In the genomic region with DNA sequence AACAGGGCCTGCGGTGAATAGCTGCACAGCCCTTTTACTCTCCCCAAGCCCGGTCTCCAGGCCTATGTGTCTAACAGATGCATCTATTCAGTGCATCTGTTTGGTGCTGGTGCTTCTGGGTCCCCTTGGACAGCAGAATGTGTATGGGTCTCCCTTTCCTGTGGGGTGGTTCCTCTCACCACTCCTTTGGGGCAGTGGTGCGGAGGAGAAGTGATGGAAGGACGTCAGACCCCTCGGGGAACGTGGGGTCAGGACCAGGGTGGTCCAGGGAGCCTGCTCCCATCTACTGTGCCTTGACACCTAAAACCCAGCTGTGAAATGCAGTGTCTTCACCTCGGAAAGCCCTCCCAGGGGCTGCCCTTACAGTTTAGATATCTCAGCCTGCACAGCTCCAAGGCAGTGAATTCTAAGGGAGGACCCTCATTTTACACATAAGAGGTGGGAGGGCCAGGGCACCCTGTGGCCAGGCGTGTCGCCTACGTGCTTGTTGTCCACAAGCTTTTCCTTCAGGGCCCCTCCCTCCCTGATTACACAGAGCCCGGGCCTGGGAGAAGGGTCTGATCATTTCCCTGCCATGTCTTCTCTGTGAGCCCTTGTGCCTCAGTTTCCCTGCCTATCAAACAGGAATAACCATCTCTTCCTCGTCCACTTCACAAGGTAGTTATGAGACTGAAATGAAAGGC, we compare ENCODE assay signal across 22 cellular contexts.
DNase-seq lines count a peak whose midpoint lies in the region; ATAC-seq and TF ChIP-seq lines count a peak whose summit lies in the region.
"Had no signal": no experiment of that assay in that cellular context is flagged by ENCODE, and none has a peak within 500 bp of the region (broad histone marks: within the 10 kb centered on the region; RNA-seq: fewer than 3 reads in every experiment).

No MANE protein-coding gene starts in this region.

- H3K9me3 ChIP-seq in IMR-90 (ENCODE audit: control insufficient read depth, insufficient read depth, low read length) (no peaks in the 10 kb centered on the region), SK-N-MC (ENCODE audit: low read depth, low read length) (no peaks in the 10 kb centered on the region), right cardiac atrium (ENCODE audit: control insufficient read depth, low read length) (no peaks in the 10 kb centered on the region), psoas muscle (no peaks in the 10 kb centered on the region), tibial artery (no peaks in the 10 kb centered on the region)
- H3K9me3 ChIP-seq: left lung, pancreas, thyroid gland had no signal

- peaks cover 3% of the 10 kb centered on the region; the same call in 1 of the 2 replicates for H4K20me1 ChIP-seq in IMR-90 (ENCODE audit: insufficient read depth, low read length)

- H4K91ac ChIP-seq in IMR-90 (ENCODE audit: insufficient read depth, low read depth, low read length): no peak overlapping the region

- no peak overlapping the region for H3K18ac ChIP-seq in IMR-90 (ENCODE audit: low read depth, low read length)

- ATAC-seq in IMR-90 (ENCODE audit: low read depth) (no peak), right cardiac atrium (no peak), psoas muscle (no peak)
- ATAC-seq: CD8-positive, alpha-beta T cell; GM23338; left lung; stimulated activated naive B cell treated with anti-CD40 and anti-IgM and Interleukin-4, amounts not matched to agents 10 μg/mL and 1 μg/mL and 100 μg/mL, for 72 hours had no signal

- intact Hi-C loops in IMR-90 (cut with micrococcal nuclease): no loop called here
- intact Hi-C loops in right cardiac atrium (cut with DNase I): no loop called here
- intact Hi-C loops in psoas muscle (cut with DNase I): no loop called here
- intact Hi-C loops in tibial artery (cut with DNase I; ENCODE audit: low total_unique reads): no loop called here

- H2BK15ac ChIP-seq in IMR-90 (ENCODE audit: low read depth, low read length): no peak overlapping the region

- H3K9ac ChIP-seq in IMR-90 (ENCODE audit: low read depth, low read length): no peak overlapping the region
- peak overlapping the region; percentile 45 for H3K9ac ChIP-seq in SK-N-MC (ENCODE audit: insufficient read length)

- no peak overlapping the region for H3K4me2 ChIP-seq in IMR-90 (ENCODE audit: low read depth, low read length)
- H3K4me2 ChIP-seq: GM23338 had no signal

- TF ChIP-seq CTCF in IMR-90 (conservative IDR thresholded peaks at IDR 0.05; ENCODE audit: low read depth, low read length) (no peak), psoas muscle (IDR thresholded peaks at IDR 0.05) (no peak), foreskin fibroblast (IDR thresholded peaks at IDR 0.05; ENCODE audit: low read depth, low read length) (no peak), tibial artery (IDR thresholded peaks at IDR 0.05) (no peak)

- peaks cover 0 to 15% of the 10 kb centered on the region in 2 experiments; a peak in 1 of 4 replicates for H3K79me1 ChIP-seq in IMR-90 (ENCODE audit: low read depth in 1 of 2, low read length in 2 of 2)

- no peak overlapping the region for H2BK20ac ChIP-seq in IMR-90 (ENCODE audit: low read depth, low read length)

- dilution Hi-C loops in IMR-90 (cut with HindIII; ENCODE audit: low sequenced_read_pairs, unreplicated experiment): no loop called here

- no peak overlapping the region for H2BK120ac ChIP-seq in IMR-90 (ENCODE audit: low read depth, low read length)

- no peak overlapping the region for H4K5ac ChIP-seq in IMR-90 (ENCODE audit: low read depth, low read length)

- no peak for TF ChIP-seq RAD21 in IMR-90 (IDR thresholded peaks at IDR 0.05; ENCODE audit: low read length)

- H3K36me3 ChIP-seq in IMR-90 (ENCODE audit: control insufficient read depth, insufficient read depth, low read length) (no peaks in the 10 kb centered on the region), SK-N-MC (ENCODE audit: insufficient read depth, low read length) (no peaks in the 10 kb centered on the region), psoas muscle (ENCODE audit: insufficient read depth in 1 of 2, low read depth in 1 of 2) (no peaks in the 10 kb centered on the region), tibial artery (no peaks in the 10 kb centered on the region)
- H3K36me3 ChIP-seq: cardiac muscle cell, left lung, pancreas, thyroid gland had no signal

- no peak overlapping the region for H3K4ac ChIP-seq in IMR-90 (ENCODE audit: low read depth, low read length)

- WGBS in IMR-90 (ENCODE audit: extremely low coverage in 2 of 2, insufficient read length in 1 of 2), 2 experiments: no CpG with 5 or more reads among the region's 12 CpGs
- WGBS in right cardiac atrium: 83% methylated on average over 12 of the region's 12 CpGs
- 86 to 94% (median 86%) methylated on average over 11 to 12 of the region's 12 CpGs for WGBS in psoas muscle, 3 donors

- TF ChIP-seq POLR2A in IMR-90 (IDR thresholded peaks at IDR 0.05; ENCODE audit: low read depth, low read length): no peak

- no peak overlapping the region for H2BK5ac ChIP-seq in IMR-90 (ENCODE audit: low read depth, low read length, poor library complexity, severe bottlenecking)

- CTCF ChIA-PET in IMR-90 (lab: Yijun Ruan, JAX): interaction anchor here (0.8 kb wide), 1 partner anchor 31 kb away, joined by 4 read pairs; no protein-coding TSS in a partner anchor

- no peak overlapping the region for H3K56ac ChIP-seq in IMR-90 (ENCODE audit: extremely low read depth, insufficient read depth, low read length)

- DNase-seq in IMR-90 (no peak), SK-N-MC (ENCODE audit: low read depth, low spot score) (no peak), right cardiac atrium (no peak), psoas muscle (no peak), NCI-H774 (lab: John Stamatoyannopoulos, UW) (no peak), foreskin fibroblast (no peak), iPS-NIHi11 (ENCODE audit: low spot score) (no peak), tibial artery (no peak)
- DNase-seq: activated CD4-positive, alpha-beta T cell treated with anti-CD3 and anti-CD28 coated beads, Interleukin-2, amount 10 ng/mL, durations not matched to agents 7 days and 5 days; activated gamma-delta T cell; CD8-positive, alpha-beta T cell; left lung; NCI-H526; stimulated activated CD4-positive, alpha-beta T cell treated with anti-CD3 and anti-CD28 coated beads, Interleukin-2, amount 100 ng/mL, for 24 hours; stimulated activated naive B cell treated with anti-CD40 and anti-IgM and Interleukin-4, amounts not matched to agents 10 μg/mL and 1 μg/mL and 100 μg/mL, for 72 hours; T-helper 1 cell; thyroid gland had no signal

- no peaks in the 10 kb centered on the region for H3K27me3 ChIP-seq in IMR-90 (ENCODE audit: control insufficient read depth, insufficient read depth, low read length)
- H3K27me3 ChIP-seq in right cardiac atrium (ENCODE audit: control insufficient read depth, insufficient read depth): no peaks in the 10 kb centered on the region
- H3K27me3 ChIP-seq in psoas muscle (ENCODE audit: insufficient read depth in 3 of 3, low read length in 2 of 3): no peaks in the 10 kb centered on the region
- no peaks in the 10 kb centered on the region for H3K27me3 ChIP-seq in tibial artery
- H3K27me3 ChIP-seq: cardiac muscle cell, dorsolateral prefrontal cortex, pancreas, thyroid gland had no signal

- no peak overlapping the region for H3K23ac ChIP-seq in IMR-90 (ENCODE audit: low read depth, low read length)

- H2AK5ac ChIP-seq in IMR-90 (ENCODE audit: low read depth, low read length): no peak overlapping the region

- no peak overlapping the region for H2AFZ ChIP-seq in IMR-90 (replicated peaks; ENCODE audit: low read length, poor library complexity)
- H2AFZ ChIP-seq: GM23338 had no signal

- H4K8ac ChIP-seq in IMR-90 (ENCODE audit: low read depth in 2 of 2, low read length in 2 of 2): no peak overlapping the region

- POLR2A ChIA-PET in IMR-90 (lab: Charles Lee; ENCODE audit: unreplicated experiment): no interaction called here

- H3K14ac ChIP-seq in IMR-90 (replicated peaks; ENCODE audit: low read depth, low read length): 0 out of 2 replicates have a peak overlapping the region, but pooled peaks have one; percentile 23

- peaks cover 21% of the 10 kb centered on the region for H3K4me1 ChIP-seq in IMR-90 (ENCODE audit: control insufficient read depth, insufficient read depth, low read length)
- peaks cover 22% of the 10 kb centered on the region for H3K4me1 ChIP-seq in right cardiac atrium (ENCODE audit: control insufficient read depth, insufficient read depth, low read length)
- H3K4me1 ChIP-seq in psoas muscle: peaks cover 53% of the 10 kb centered on the region
- H3K4me1 ChIP-seq in tibial artery: peaks cover 0 to 56% (median 33%) of the 10 kb centered on the region in 4 donors
- H3K4me1 ChIP-seq: left lung, pancreas had no signal

- no TSS peak for BruUV-seq in IMR-90 (replicated peaks; lab: Mats Ljungman, UMichigan)

- H3K27ac ChIP-seq in IMR-90 (ENCODE audit: insufficient read depth, low read length) (no peak overlapping the region), SK-N-MC (peak overlapping the region; percentile 66; the same call in 1 of the 2 replicates), right cardiac atrium (ENCODE audit: low read length) (peak overlapping the region; percentile 33), psoas muscle (peak overlapping the region; percentile 27), tibial artery (no peak overlapping the region)
- H3K27ac ChIP-seq: cardiac muscle cell, epithelial cell of prostate, left lung, pancreas, thyroid gland had no signal

- peaks cover 18% of the 10 kb centered on the region for H3K9me1 ChIP-seq in IMR-90 (ENCODE audit: insufficient read depth, low read length)

- in situ Hi-C loops in IMR-90 (cut with MboI; ENCODE audit: low sequenced_read_pairs): no loop called here

- H3K4me3 ChIP-seq in IMR-90 (ENCODE audit: insufficient read depth, low read depth, low read length) (no peak overlapping the region), SK-N-MC (peak overlapping the region; percentile 71), right cardiac atrium (ENCODE audit: low read length) (no peak overlapping the region), psoas muscle (no peak overlapping the region), foreskin fibroblast (ENCODE audit: low read depth in 1 of 2, low read length in 2 of 2) (no peak overlapping the region), tibial artery (no peak overlapping the region)
- H3K4me3 ChIP-seq: cardiac muscle cell, dorsolateral prefrontal cortex, GM23338, left lung, pancreas, thyroid gland had no signal

- H2AK9ac ChIP-seq in IMR-90 (replicated peaks; ENCODE audit: low read depth, low read length, poor library complexity): no peak overlapping the region

TF ChIP-seq in IMR-90, 13 proteins besides CTCF, POLR2A, EP300 and RAD21 (continues in another document):
- TF ChIP-seq RFX5 (IDR thresholded peaks at IDR 0.05; ENCODE audit: low read depth, low read length): no peak
- TF ChIP-seq CHD1 (IDR thresholded peaks at IDR 0.05; ENCODE audit: low read depth, low read length): no peak
- TF ChIP-seq, protein P1, sequence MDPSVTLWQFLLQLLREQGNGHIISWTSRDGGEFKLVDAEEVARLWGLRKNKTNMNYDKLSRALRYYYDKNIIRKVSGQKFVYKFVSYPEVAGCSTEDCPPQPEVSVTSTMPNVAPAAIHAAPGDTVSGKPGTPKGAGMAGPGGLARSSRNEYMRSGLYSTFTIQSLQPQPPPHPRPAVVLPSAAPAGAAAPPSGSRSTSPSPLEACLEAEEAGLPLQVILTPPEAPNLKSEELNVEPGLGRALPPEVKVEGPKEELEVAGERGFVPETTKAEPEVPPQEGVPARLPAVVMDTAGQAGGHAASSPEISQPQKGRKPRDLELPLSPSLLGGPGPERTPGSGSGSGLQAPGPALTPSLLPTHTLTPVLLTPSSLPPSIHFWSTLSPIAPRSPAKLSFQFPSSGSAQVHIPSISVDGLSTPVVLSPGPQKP (IDR thresholded peaks at IDR 0.05; ENCODE audit: borderline replicate concordance, low read depth, low read length): no peak

Comparison
In these comparisons a context has a peak if more than half of its experiments do, and no peak if none do; other contexts are left out.
1. H3K27ac ChIP-seq: peak in SK-N-MC (single experiment), right cardiac atrium (single experiment) and psoas muscle (single experiment); none in IMR-90 (single experiment) and tibial artery (0 of 2).